ENCODE assay signal across 8 cellular contexts in genomic region chr1:109640285-109640865, GRCh38. TPM values are rescaled to one million over a fixed set of nuclear protein-coding genes. Genes with fewer than 3 reads are reported as not detected.
DNase-seq lines count a peak whose midpoint lies in the region; ATAC-seq and TF ChIP-seq lines count a peak whose summit lies in the region.

No MANE protein-coding gene starts in this region.

- intact Hi-C loops in natural killer cell (cut with micrococcal nuclease) = loop anchor here (2.0 kb wide), 1 partner anchor 94 kb away; no protein-coding TSS in a partner anchor

- H3K27me3 Mint-ChIP-seq in activated CD8-positive, alpha-beta memory T cell treated with anti-CD3 and anti-CD28 coated beads, Interleukin-2, amount 10 ng/mL, durations not matched to agents 7 days and 5 days = peaks cover 2% of the 10 kb centered on the region
- H3K27me3 Mint-ChIP-seq in natural killer cell (ENCODE audit: low read depth in 2 of 2) = peaks cover 0 to 14% of the 10 kb centered on the region in 2 donors
- peaks cover 3 to 17% of the 10 kb centered on the region in 2 donors for H3K27me3 Mint-ChIP-seq in stimulated activated naive B cell treated with anti-CD40 and anti-IgM and Interleukin-4, amounts not matched to agents 10 μg/mL and 1 μg/mL and 100 μg/mL, for 72 hours

- no peak overlapping the region for H3K4me3 ChIP-seq in epithelial cell of esophagus (ENCODE audit: low read length)

- ATAC-seq in HG03342 (IDR thresholded peaks at IDR 0.05; ENCODE audit: unreplicated experiment) (peak; percentile 43), natural killer cell (peak; percentile 83 to 87 (median 86))
- peak; percentile 75 for ATAC-seq in activated CD8-positive, alpha-beta memory T cell treated with anti-CD3 and anti-CD28 coated beads, Interleukin-2, amount 10 ng/mL, durations not matched to agents 7 days and 5 days
- peak; percentile 73 to 79 for ATAC-seq in stimulated activated naive B cell treated with anti-CD40 and anti-IgM and Interleukin-4, amounts not matched to agents 10 μg/mL and 1 μg/mL and 100 μg/mL, for 72 hours (replicated peaks)

- CTCF ChIA-PET in activated CD8-positive, alpha-beta memory T cell treated with anti-CD3 and anti-CD28 coated beads, Interleukin-2, amount 10 ng/mL, durations not matched to agents 7 days and 5 days (lab: Charles Lee) = interaction anchor here (0.5 to 10.0 kb wide), 77 partner anchors 8 to 420 kb away, joined by 3 to 269 read pairs (median 5); partner anchors contain the start of genes AHCYL1, AMIGO1, AMPD2 and CYB561D1

- DNase-seq in NCI-H1436 (lab: John Stamatoyannopoulos, UW) = peak; percentile 68
- no peak for DNase-seq in NCI-H1436 treated with DMSO at 0.1 percent for 48 hours (lab: John Stamatoyannopoulos, UW)
- DNase-seq in NOMO-1 treated with DMSO at 0.1 percent for 48 hours (lab: John Stamatoyannopoulos, UW; ENCODE audit: unreplicated experiment) = peak; percentile 47
- DNase-seq in activated CD8-positive, alpha-beta memory T cell treated with anti-CD3 and anti-CD28 coated beads, Interleukin-2, amount 10 ng/mL, durations not matched to agents 7 days and 5 days = peak; percentile 93
- peak; percentile 68 for DNase-seq in epithelial cell of esophagus (ENCODE audit: low read depth)
- peak; percentile 90 for DNase-seq in natural killer cell
- peak; percentile 73 for DNase-seq in stimulated activated naive B cell treated with anti-CD40 and anti-IgM and Interleukin-4, amounts not matched to agents 10 μg/mL and 1 μg/mL and 100 μg/mL, for 72 hours

- peaks cover 12% of the 10 kb centered on the region for H3K4me1 Mint-ChIP-seq in activated CD8-positive, alpha-beta memory T cell treated with anti-CD3 and anti-CD28 coated beads, Interleukin-2, amount 10 ng/mL, durations not matched to agents 7 days and 5 days
- peaks cover 4 to 10% of the 10 kb centered on the region in 2 donors for H3K4me1 Mint-ChIP-seq in natural killer cell
- H3K4me1 Mint-ChIP-seq in stimulated activated naive B cell treated with anti-CD40 and anti-IgM and Interleukin-4, amounts not matched to agents 10 μg/mL and 1 μg/mL and 100 μg/mL, for 72 hours = peaks cover 18 to 30% of the 10 kb centered on the region in 2 donors

- no peak overlapping the region for H3K4me3 Mint-ChIP-seq in activated CD8-positive, alpha-beta memory T cell treated with anti-CD3 and anti-CD28 coated beads, Interleukin-2, amount 10 ng/mL, durations not matched to agents 7 days and 5 days
- H3K4me3 Mint-ChIP-seq in natural killer cell = no peak overlapping the region
- H3K4me3 Mint-ChIP-seq in stimulated activated naive B cell treated with anti-CD40 and anti-IgM and Interleukin-4, amounts not matched to agents 10 μg/mL and 1 μg/mL and 100 μg/mL, for 72 hours = peak overlapping the region in 1 of 2 donors; percentile 10

- H3K27ac Mint-ChIP-seq in activated CD8-positive, alpha-beta memory T cell treated with anti-CD3 and anti-CD28 coated beads, Interleukin-2, amount 10 ng/mL, durations not matched to agents 7 days and 5 days = no peak overlapping the region
- no peak overlapping the region for H3K27ac Mint-ChIP-seq in natural killer cell
- peak overlapping the region; percentile 37 for H3K27ac Mint-ChIP-seq in stimulated activated naive B cell treated with anti-CD40 and anti-IgM and Interleukin-4, amounts not matched to agents 10 μg/mL and 1 μg/mL and 100 μg/mL, for 72 hours

- peak; percentile 96 for TF ChIP-seq CTCF in epithelial cell of esophagus (IDR thresholded peaks at IDR 0.05; ENCODE audit: insufficient read depth, low read depth, low read length, missing control alignments)
- peak; percentile 96 for TF ChIP-seq CTCF in natural killer cell (IDR thresholded peaks at IDR 0.05)

- H3K9me3 Mint-ChIP-seq in activated CD8-positive, alpha-beta memory T cell treated with anti-CD3 and anti-CD28 coated beads, Interleukin-2, amount 10 ng/mL, durations not matched to agents 7 days and 5 days (ENCODE audit: low read depth) = no peaks in the 10 kb centered on the region
- no peaks in the 10 kb centered on the region for H3K9me3 Mint-ChIP-seq in natural killer cell
- no peaks in the 10 kb centered on the region for H3K9me3 Mint-ChIP-seq in stimulated activated naive B cell treated with anti-CD40 and anti-IgM and Interleukin-4, amounts not matched to agents 10 μg/mL and 1 μg/mL and 100 μg/mL, for 72 hours

- no peaks in the 10 kb centered on the region for H3K36me3 Mint-ChIP-seq in activated CD8-positive, alpha-beta memory T cell treated with anti-CD3 and anti-CD28 coated beads, Interleukin-2, amount 10 ng/mL, durations not matched to agents 7 days and 5 days
- H3K36me3 Mint-ChIP-seq in natural killer cell = no peaks in the 10 kb centered on the region
- H3K36me3 Mint-ChIP-seq in stimulated activated naive B cell treated with anti-CD40 and anti-IgM and Interleukin-4, amounts not matched to agents 10 μg/mL and 1 μg/mL and 100 μg/mL, for 72 hours = no peaks in the 10 kb centered on the region

RNA-seq across cellular contexts. Expression of gene GSTM4, which starts 15.5 kb away (rescaled TPM):
- 1 to 10 TPM; 5.7 to 6.7 TPM for total RNA-seq in activated CD8-positive, alpha-beta memory T cell treated with anti-CD3 and anti-CD28 coated beads, Interleukin-2, amount 10 ng/mL, durations not matched to agents 7 days and 5 days
- 10 to 100 TPM; 20.5 to 48.8 (median 47.1) TPM for total RNA-seq in natural killer cell

RNA-seq across cellular contexts. Expression of gene AMPD2, which starts 20.7 kb away (rescaled TPM):
- 100 to 1,000 TPM in 1 of 2 experiments, 10 to 100 TPM in 1; 90.4 to 113 TPM for total RNA-seq in activated CD8-positive, alpha-beta memory T cell treated with anti-CD3 and anti-CD28 coated beads, Interleukin-2, amount 10 ng/mL, durations not matched to agents 7 days and 5 days
- 100 to 1,000 TPM; 200 to 271 (median 243) TPM for total RNA-seq in natural killer cell

RNA-seq across cellular contexts. Expression of gene GNAT2, which starts 21.0 kb away (rescaled TPM):
- not detected for total RNA-seq in activated CD8-positive, alpha-beta memory T cell treated with anti-CD3 and anti-CD28 coated beads, Interleukin-2, amount 10 ng/mL, durations not matched to agents 7 days and 5 days
- not detected for total RNA-seq in natural killer cell

RNA-seq across cellular contexts. Expression of gene GSTM2, which starts 27.5 kb away (rescaled TPM):
- 10 to 100 TPM in 1 of 2 experiments, 1 to 10 TPM in 1; 8.0 to 17.8 TPM for total RNA-seq in activated CD8-positive, alpha-beta memory T cell treated with anti-CD3 and anti-CD28 coated beads, Interleukin-2, amount 10 ng/mL, durations not matched to agents 7 days and 5 days
- total RNA-seq in natural killer cell = 100 to 1,000 TPM; 142 to 315 (median 205) TPM

RNA-seq across cellular contexts. Expression of gene GSTM1, which starts 47.2 kb away (rescaled TPM):
- total RNA-seq in activated CD8-positive, alpha-beta memory T cell treated with anti-CD3 and anti-CD28 coated beads, Interleukin-2, amount 10 ng/mL, durations not matched to agents 7 days and 5 days = not detected
- total RNA-seq in natural killer cell = 10 to 100 TPM in 2 of 3 donors, not detected in 1; 31.9 to 34.7 TPM
